In genomic region chr1:37650721-37651120, GRCh38 we compare ENCODE assay signal across 1 cellular context.
TF ChIP-seq lines count a peak whose summit lies in the region.

No MANE protein-coding gene starts in this region.

TF ChIP-seq in K562, 482 proteins besides CTCF, POLR2A, EP300 and RAD21:
- TF ChIP-seq ZNF282 (CRISPR knock-in tag; IDR thresholded peaks at IDR 0.05): no peak
- 0 out of 2 replicates have a peak, but pooled peaks have one; percentile 12 for TF ChIP-seq PKNOX1 (IDR thresholded peaks at IDR 0.05)
